In the genomic region with DNA sequence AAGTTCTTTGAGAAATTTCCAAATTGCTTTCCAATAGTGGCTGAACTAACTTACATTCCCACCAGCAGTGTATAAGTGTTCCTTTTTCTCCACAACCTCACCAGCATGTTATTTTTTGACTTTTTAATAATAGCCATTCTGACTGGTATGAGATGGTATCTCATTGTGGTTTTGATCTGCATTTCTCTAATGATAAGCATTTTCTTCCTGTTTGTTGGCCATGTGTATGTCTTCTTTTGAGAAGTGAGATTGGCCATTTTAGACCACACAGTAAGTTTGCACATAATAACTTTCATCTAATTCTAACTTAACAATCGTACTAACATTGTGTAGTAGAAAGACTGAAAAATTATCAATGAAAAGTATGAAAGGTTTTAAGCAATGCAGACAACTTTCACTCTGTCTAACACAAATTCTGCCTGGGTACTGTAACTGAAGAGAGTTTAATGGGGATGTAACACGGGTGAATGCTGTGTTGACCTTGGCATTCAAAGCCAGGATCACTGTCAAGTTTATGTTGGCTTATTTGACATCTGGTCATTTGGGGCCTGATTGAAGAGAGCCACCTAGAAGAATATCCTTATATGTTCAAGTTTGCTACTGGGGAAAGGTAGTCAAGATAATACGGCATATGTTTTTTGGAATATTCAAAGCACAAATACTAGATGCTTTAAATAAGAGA, we compare ENCODE assay signal across 2 cellular contexts.
TF ChIP-seq lines count a peak whose summit lies in the region.

No MANE protein-coding gene starts in this region.

TF ChIP-seq in SK-N-SH, 30 proteins besides CTCF, POLR2A, EP300 and RAD21 (continued from another document):
- no peak for TF ChIP-seq NRF1 (IDR thresholded peaks at IDR 0.05; ENCODE audit: low read depth, low read length)
- TF ChIP-seq FOSL2 (IDR thresholded peaks at IDR 0.05; ENCODE audit: borderline replicate concordance, low read depth) = no peak
- TF ChIP-seq SIN3A (IDR thresholded peaks at IDR 0.05; ENCODE audit: borderline replicate concordance, low read depth, low read length) = no peak
- TF ChIP-seq FOXM1 (IDR thresholded peaks at IDR 0.05; ENCODE audit: low read depth) = no peak
- no peak for TF ChIP-seq RXRA (IDR thresholded peaks at IDR 0.05; ENCODE audit: borderline replicate concordance, low read depth)
- TF ChIP-seq, protein P1, sequence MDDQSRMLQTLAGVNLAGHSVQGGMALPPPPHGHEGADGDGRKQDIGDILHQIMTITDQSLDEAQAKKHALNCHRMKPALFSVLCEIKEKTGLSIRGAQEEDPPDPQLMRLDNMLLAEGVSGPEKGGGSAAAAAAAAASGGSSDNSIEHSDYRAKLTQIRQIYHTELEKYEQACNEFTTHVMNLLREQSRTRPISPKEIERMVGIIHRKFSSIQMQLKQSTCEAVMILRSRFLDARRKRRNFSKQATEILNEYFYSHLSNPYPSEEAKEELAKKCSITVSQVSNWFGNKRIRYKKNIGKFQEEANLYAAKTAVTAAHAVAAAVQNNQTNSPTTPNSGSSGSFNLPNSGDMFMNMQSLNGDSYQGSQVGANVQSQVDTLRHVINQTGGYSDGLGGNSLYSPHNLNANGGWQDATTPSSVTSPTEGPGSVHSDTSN (IDR thresholded peaks at IDR 0.05) = no peak; the same call in 1 of the 2 replicates
- no peak for TF ChIP-seq POLR2AphosphoS5 (IDR thresholded peaks at IDR 0.05; ENCODE audit: low read depth, low read length)
- TF ChIP-seq RFX5 (IDR thresholded peaks at IDR 0.05; ENCODE audit: low read length) = no peak
- TF ChIP-seq TAF1 (IDR thresholded peaks at IDR 0.05; ENCODE audit: borderline replicate concordance, low read depth, low read length) = no peak
- no peak for TF ChIP-seq MEF2A (IDR thresholded peaks at IDR 0.05; ENCODE audit: borderline replicate concordance, low read depth)
- TF ChIP-seq MAX (IDR thresholded peaks at IDR 0.05; ENCODE audit: low read depth) = no peak
- no peak for TF ChIP-seq REST (IDR thresholded peaks at IDR 0.05; ENCODE audit: low read depth, low read length)
- TF ChIP-seq TCF12 (IDR thresholded peaks at IDR 0.05) = peak; percentile 60
- TF ChIP-seq IRF3 (IDR thresholded peaks at IDR 0.05; ENCODE audit: low read depth, low read length) = no peak
- no peak for TF ChIP-seq YY1 (IDR thresholded peaks at IDR 0.05; ENCODE audit: low read depth)
- TF ChIP-seq TEAD4 (IDR thresholded peaks at IDR 0.05; ENCODE audit: borderline replicate concordance, insufficient read depth) = peak; percentile 65; the same call in 1 of the 2 replicates
- no peak for TF ChIP-seq ELF1 (IDR thresholded peaks at IDR 0.05)
- TF ChIP-seq MXI1 (IDR thresholded peaks at IDR 0.05; ENCODE audit: low read depth, low read length) = no peak

TF ChIP-seq in SK-N-SH treated with all-trans-retinoic acid at 6 μM for 48 hours, 23 proteins besides CTCF, POLR2A, EP300 and RAD21:
- TF ChIP-seq, protein P2, sequence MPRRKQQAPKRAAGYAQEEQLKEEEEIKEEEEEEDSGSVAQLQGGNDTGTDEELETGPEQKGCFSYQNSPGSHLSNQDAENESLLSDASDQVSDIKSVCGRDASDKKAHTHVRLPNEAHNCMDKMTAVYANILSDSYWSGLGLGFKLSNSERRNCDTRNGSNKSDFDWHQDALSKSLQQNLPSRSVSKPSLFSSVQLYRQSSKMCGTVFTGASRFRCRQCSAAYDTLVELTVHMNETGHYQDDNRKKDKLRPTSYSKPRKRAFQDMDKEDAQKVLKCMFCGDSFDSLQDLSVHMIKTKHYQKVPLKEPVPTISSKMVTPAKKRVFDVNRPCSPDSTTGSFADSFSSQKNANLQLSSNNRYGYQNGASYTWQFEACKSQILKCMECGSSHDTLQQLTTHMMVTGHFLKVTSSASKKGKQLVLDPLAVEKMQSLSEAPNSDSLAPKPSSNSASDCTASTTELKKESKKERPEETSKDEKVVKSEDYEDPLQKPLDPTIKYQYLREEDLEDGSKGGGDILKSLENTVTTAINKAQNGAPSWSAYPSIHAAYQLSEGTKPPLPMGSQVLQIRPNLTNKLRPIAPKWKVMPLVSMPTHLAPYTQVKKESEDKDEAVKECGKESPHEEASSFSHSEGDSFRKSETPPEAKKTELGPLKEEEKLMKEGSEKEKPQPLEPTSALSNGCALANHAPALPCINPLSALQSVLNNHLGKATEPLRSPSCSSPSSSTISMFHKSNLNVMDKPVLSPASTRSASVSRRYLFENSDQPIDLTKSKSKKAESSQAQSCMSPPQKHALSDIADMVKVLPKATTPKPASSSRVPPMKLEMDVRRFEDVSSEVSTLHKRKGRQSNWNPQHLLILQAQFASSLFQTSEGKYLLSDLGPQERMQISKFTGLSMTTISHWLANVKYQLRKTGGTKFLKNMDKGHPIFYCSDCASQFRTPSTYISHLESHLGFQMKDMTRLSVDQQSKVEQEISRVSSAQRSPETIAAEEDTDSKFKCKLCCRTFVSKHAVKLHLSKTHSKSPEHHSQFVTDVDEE (CRISPR knock-in tag; IDR thresholded peaks at IDR 0.05) = no peak
- no peak for TF ChIP-seq ARNTL (CRISPR knock-in tag; IDR thresholded peaks at IDR 0.05; ENCODE audit: borderline replicate concordance, low read depth)
- no peak for TF ChIP-seq PPARA (CRISPR knock-in tag; IDR thresholded peaks at IDR 0.05; ENCODE audit: borderline replicate concordance)
- TF ChIP-seq TCF4 (CRISPR knock-in tag; IDR thresholded peaks at IDR 0.05; ENCODE audit: borderline replicate concordance) = no peak
- no peak for TF ChIP-seq ZNF8 (CRISPR knock-in tag; IDR thresholded peaks at IDR 0.05)
- no peak for TF ChIP-seq CREB5 (CRISPR knock-in tag; IDR thresholded peaks at IDR 0.05; ENCODE audit: low read depth)
- no peak for TF ChIP-seq PATZ1 (CRISPR knock-in tag; IDR thresholded peaks at IDR 0.05; ENCODE audit: borderline replicate concordance)
- TF ChIP-seq POU6F1 (CRISPR knock-in tag; IDR thresholded peaks at IDR 0.05; ENCODE audit: borderline replicate concordance, low read depth) = no peak
- TF ChIP-seq, protein P3, sequence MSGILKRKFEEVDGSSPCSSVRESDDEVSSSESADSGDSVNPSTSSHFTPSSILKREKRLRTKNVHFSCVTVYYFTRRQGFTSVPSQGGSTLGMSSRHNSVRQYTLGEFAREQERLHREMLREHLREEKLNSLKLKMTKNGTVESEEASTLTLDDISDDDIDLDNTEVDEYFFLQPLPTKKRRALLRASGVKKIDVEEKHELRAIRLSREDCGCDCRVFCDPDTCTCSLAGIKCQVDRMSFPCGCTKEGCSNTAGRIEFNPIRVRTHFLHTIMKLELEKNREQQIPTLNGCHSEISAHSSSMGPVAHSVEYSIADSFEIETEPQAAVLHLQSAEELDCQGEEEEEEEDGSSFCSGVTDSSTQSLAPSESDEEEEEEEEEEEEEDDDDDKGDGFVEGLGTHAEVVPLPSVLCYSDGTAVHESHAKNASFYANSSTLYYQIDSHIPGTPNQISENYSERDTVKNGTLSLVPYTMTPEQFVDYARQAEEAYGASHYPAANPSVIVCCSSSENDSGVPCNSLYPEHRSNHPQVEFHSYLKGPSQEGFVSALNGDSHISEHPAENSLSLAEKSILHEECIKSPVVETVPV (CRISPR knock-in tag; IDR thresholded peaks at IDR 0.05) = no peak
- TF ChIP-seq ZNF70 (CRISPR knock-in tag; IDR thresholded peaks at IDR 0.05) = no peak
- no peak for TF ChIP-seq ESRRG (CRISPR knock-in tag; IDR thresholded peaks at IDR 0.05)
- no peak for TF ChIP-seq ZFP30 (CRISPR knock-in tag; IDR thresholded peaks at IDR 0.05)
- no peak for TF ChIP-seq ZNF565 (CRISPR knock-in tag; conservative IDR thresholded peaks at IDR 0.05; ENCODE audit: low read depth)
- no peak for TF ChIP-seq CSDC2 (CRISPR knock-in tag; IDR thresholded peaks at IDR 0.05)
- no peak for TF ChIP-seq SNAI2 (CRISPR knock-in tag; IDR thresholded peaks at IDR 0.05)
- TF ChIP-seq TOX (CRISPR knock-in tag; IDR thresholded peaks at IDR 0.05; ENCODE audit: borderline replicate concordance) = no peak
- TF ChIP-seq OSR1 (CRISPR knock-in tag; IDR thresholded peaks at IDR 0.05) = no peak
- no peak for TF ChIP-seq ZFP3 (CRISPR knock-in tag; IDR thresholded peaks at IDR 0.05)
